Comparison of ENCODE assay signal across 25 cellular contexts in the genomic region with DNA sequence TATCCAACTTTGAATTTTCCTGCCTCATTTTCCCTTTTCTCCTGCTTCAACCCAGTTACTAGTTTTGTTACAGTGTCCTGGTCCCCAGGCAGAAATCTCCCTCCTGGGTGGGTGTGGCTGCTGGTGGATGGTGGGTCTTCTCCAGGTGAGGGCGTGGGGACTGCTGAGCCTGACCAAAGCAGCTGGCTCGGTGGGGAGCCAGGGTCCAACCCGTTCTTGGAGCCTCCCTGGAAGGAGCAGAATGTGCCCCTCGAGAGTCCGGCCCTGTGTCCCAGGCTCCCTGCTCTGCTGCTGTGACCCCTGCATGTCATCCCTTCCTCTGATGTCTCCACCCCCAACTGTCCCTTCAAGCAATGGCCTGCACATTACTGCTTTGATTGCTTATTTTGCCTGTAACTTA.
"Had no signal": no experiment of that assay in that cellular context is flagged by ENCODE, and none has a peak within 500 bp of the region (broad histone marks: within the 10 kb centered on the region; RNA-seq: fewer than 3 reads in every experiment).

No MANE protein-coding gene starts in this region.

- H3K4me3 ChIP-seq: K562, MG63, SJSA1 had no signal

- H3K9me3 ChIP-seq: MG63, SK-N-SH had no signal

- H3K4me1 ChIP-seq: SJSA1 had no signal

- H3K27me3 Mint-ChIP-seq: IgD-negative memory B cell had no signal

- H3K4me2 ChIP-seq: SK-N-SH had no signal

- H3K27me3 ChIP-seq: MG63, SJSA1 had no signal

- H3K4me1 Mint-ChIP-seq: IgD-negative memory B cell had no signal

- H3K27ac ChIP-seq: HL-60, SJSA1 had no signal

- H3K4me3 Mint-ChIP-seq: IgD-negative memory B cell had no signal

- ATAC-seq: K562 had no signal

- H3K36me3 ChIP-seq: MG63, SJSA1 had no signal

- DNase-seq: Karpas-422, MG63, NCI-H1092, NCI-H1105 treated with DMSO at 0.1 percent for 48 hours, NCI-H1417 treated with DMSO at 0.1 percent for 48 hours, NCI-H146, NCI-H1694 treated with DMSO at 0.1 percent for 48 hours, NCI-H1930, NCI-H2081, NCI-H2107, NCI-H226, NCI-H446, NCI-H510A, NCI-H524 treated with DMSO at 0.1 percent for 48 hours, NCI-H69, NCI-H774, Right ventricle myocardium superior, RPMI8226, SIG-M5, SK-N-SH, SW 1271 had no signal
